ENCODE assay signal across 11 cellular contexts in the genomic region with DNA sequence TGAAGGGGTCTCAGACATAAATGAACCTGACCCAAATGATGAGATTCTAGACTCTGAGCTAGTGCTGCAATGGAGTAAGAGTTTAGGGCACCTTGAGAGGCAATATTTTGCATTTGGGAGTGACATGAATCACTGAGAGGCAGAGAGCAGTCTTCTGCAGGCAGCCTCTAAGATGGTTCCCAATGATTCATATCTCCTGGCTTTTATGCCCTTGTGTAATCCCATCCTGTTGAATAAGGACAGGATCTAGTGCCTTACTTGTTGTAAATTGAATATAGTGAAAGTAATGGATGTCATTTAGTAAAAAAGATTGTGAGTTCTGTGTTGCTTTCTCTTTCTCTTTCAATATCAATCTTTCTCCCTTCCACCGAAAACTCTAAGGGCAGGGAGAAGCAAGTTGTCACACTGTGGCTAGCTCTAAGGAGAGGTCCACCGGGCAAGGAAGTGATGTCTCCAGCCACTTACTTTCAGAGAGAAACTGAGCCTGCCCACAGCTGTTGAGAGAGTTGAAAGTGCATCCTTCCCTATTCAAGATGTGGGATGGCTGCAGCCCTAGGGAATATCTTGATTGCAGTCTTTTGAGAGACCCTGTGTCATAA.
DNase-seq lines count a peak whose midpoint lies in the region; ATAC-seq and TF ChIP-seq lines count a peak whose summit lies in the region.
"Had no signal": no experiment of that assay in that cellular context is flagged by ENCODE, and none has a peak within 500 bp of the region (broad histone marks: within the 10 kb centered on the region; RNA-seq: fewer than 3 reads in every experiment).

No MANE protein-coding gene starts in this region.

- POLR2A ChIA-PET in T-cell (lab: Charles Lee) = no interaction called here
- POLR2A ChIA-PET in A673 (lab: Charles Lee; ENCODE audit: low non-redundant PET) = no interaction called here

- H3K27ac Mint-ChIP-seq in T-cell = peak overlapping the region; percentile 41 to 72
- H3K27ac Mint-ChIP-seq in type B pancreatic cell = no peak overlapping the region

- TF ChIP-seq CTCF in fibroblast of pulmonary artery (IDR thresholded peaks at IDR 0.05; ENCODE audit: low read length, missing control alignments) = no peak
- no peak for TF ChIP-seq CTCF in A673 (conservative IDR thresholded peaks at IDR 0.05; ENCODE audit: low read depth, low read length)
- no peak for TF ChIP-seq CTCF in type B pancreatic cell (conservative IDR thresholded peaks at IDR 0.05)

- no peaks in the 10 kb centered on the region for H3K36me3 ChIP-seq in A673 (ENCODE audit: insufficient read depth, low read length, poor library complexity, severe bottlenecking)
- H3K36me3 ChIP-seq: colonic mucosa had no signal

- DNase-seq in activated T-cell treated with anti-CD3 and anti-CD28 coated beads, Interleukin-2, amount 50 U/mL, for 4 hours = no peak
- no peak for DNase-seq in activated T-cell treated with anti-CD3 and anti-CD28 coated beads for 4 hours
- no peak for DNase-seq in T-cell
- DNase-seq in fibroblast of pulmonary artery (ENCODE audit: low read depth) = peak; percentile 63
- DNase-seq in stimulated activated naive CD8-positive, alpha-beta T cell treated with anti-CD3 and anti-CD28 coated beads, Interleukin-15, Interleukin-2, amounts not matched to agents 100 U/mL and 50 U/mL, for 24 hours = no peak
- no peak for DNase-seq in A673 (ENCODE audit: low spot score)
- no peak for DNase-seq in type B pancreatic cell (ENCODE audit: extremely low spot score, unreplicated experiment)
- DNase-seq: activated CD8-positive, alpha-beta memory T cell treated with anti-CD3 and anti-CD28 coated beads for 24 hours; colonic mucosa; retina had no signal

- H3K36me3 Mint-ChIP-seq in activated T-cell treated with anti-CD3 and anti-CD28 coated beads, Interleukin-2, amount 50 U/mL, for 4 hours (ENCODE audit: insufficient read depth) = no peaks in the 10 kb centered on the region
- peaks cover 7% of the 10 kb centered on the region for H3K36me3 Mint-ChIP-seq in T-cell
- no peaks in the 10 kb centered on the region for H3K36me3 Mint-ChIP-seq in type B pancreatic cell

- no peak overlapping the region for H3K27ac ChIP-seq in A673 (ENCODE audit: low read depth, low read length, poor library complexity, severe bottlenecking)
- H3K27ac ChIP-seq: colonic mucosa had no signal

- H3K9me3 Mint-ChIP-seq in activated T-cell treated with anti-CD3 and anti-CD28 coated beads, Interleukin-2, amount 50 U/mL, for 4 hours = peaks cover 28% of the 10 kb centered on the region
- H3K9me3 Mint-ChIP-seq in T-cell = peaks cover 13 to 40% (median 20%) of the 10 kb centered on the region in 3 donors
- peaks cover 16% of the 10 kb centered on the region for H3K9me3 Mint-ChIP-seq in type B pancreatic cell

- H3K9me3 ChIP-seq in A673 (ENCODE audit: low read depth, low read length, poor library complexity, severe bottlenecking) = peaks cover 20% of the 10 kb centered on the region
- H3K9me3 ChIP-seq: colonic mucosa had no signal

- H3K4me3 Mint-ChIP-seq in activated T-cell treated with anti-CD3 and anti-CD28 coated beads, Interleukin-2, amount 50 U/mL, for 4 hours = peak overlapping the region; percentile 20
- H3K4me3 Mint-ChIP-seq in T-cell (peak overlapping the region; percentile 19 to 32 (median 30)), type B pancreatic cell (no peak overlapping the region)

- H3K4me1 Mint-ChIP-seq in activated T-cell treated with anti-CD3 and anti-CD28 coated beads, Interleukin-2, amount 50 U/mL, for 4 hours (ENCODE audit: low read depth) = peaks cover 19% of the 10 kb centered on the region
- H3K4me1 Mint-ChIP-seq in T-cell (peaks cover 10 to 24% (median 21%) of the 10 kb centered on the region in 3 donors), type B pancreatic cell (ENCODE audit: unreplicated experiment) (no peaks in the 10 kb centered on the region)

- no peaks in the 10 kb centered on the region for H3K27me3 ChIP-seq in A673 (replicated peaks; ENCODE audit: insufficient read depth, low read depth, low read length, poor library complexity)
- H3K27me3 ChIP-seq: colonic mucosa had no signal

- ATAC-seq in activated T-cell treated with anti-CD3 and anti-CD28 coated beads, Interleukin-2, amount 50 U/mL, for 4 hours = peak; percentile 54 to 64
- ATAC-seq in T-cell (replicated peaks in 1 of 4) = no peak
- peak; percentile 44 for ATAC-seq in stimulated activated naive CD8-positive, alpha-beta T cell treated with anti-CD3 and anti-CD28 coated beads, Interleukin-15, Interleukin-2, amounts not matched to agents 100 U/mL and 50 U/mL, for 24 hours
- no peak for ATAC-seq in HG02938 (IDR thresholded peaks at IDR 0.05; ENCODE audit: unreplicated experiment)

- CTCF ChIA-PET in T-cell (lab: Charles Lee) = no interaction called here
- CTCF ChIA-PET in A673 (lab: Charles Lee) = no interaction called here

- H3K27me3 Mint-ChIP-seq in activated T-cell treated with anti-CD3 and anti-CD28 coated beads, Interleukin-2, amount 50 U/mL, for 4 hours (ENCODE audit: low read depth) = no peaks in the 10 kb centered on the region
- H3K27me3 Mint-ChIP-seq in T-cell = no peaks in the 10 kb centered on the region
- H3K27me3 Mint-ChIP-seq in type B pancreatic cell = no peaks in the 10 kb centered on the region

- H3K4me3 ChIP-seq in fibroblast of pulmonary artery (replicated peaks; ENCODE audit: low read depth, low read length) = no peak overlapping the region
- no peak overlapping the region for H3K4me3 ChIP-seq in A673 (ENCODE audit: low read depth, low read length, poor library complexity, severe bottlenecking)
- H3K4me3 ChIP-seq: colonic mucosa had no signal

- intact Hi-C loops in A673 (cut with micrococcal nuclease; ENCODE audit: unreplicated experiment) = no loop called here

- no peaks in the 10 kb centered on the region for H3K4me1 ChIP-seq in A673 (ENCODE audit: insufficient read depth, low read length, poor library complexity, severe bottlenecking)
- H3K4me1 ChIP-seq: colonic mucosa had no signal

- BruUV-seq in A673 (replicated peaks; lab: Mats Ljungman, UMichigan) = no TSS peak

Comparison
In these comparisons a context has a peak if more than half of its experiments do, and no peak if none do; other contexts are left out.
1. ATAC-seq: peak in activated T-cell treated with anti-CD3 and anti-CD28 coated beads, Interleukin-2, amount 50 U/mL, for 4 hours (2 of 2) and stimulated activated naive CD8-positive, alpha-beta T cell treated with anti-CD3 and anti-CD28 coated beads, Interleukin-15, Interleukin-2, amounts not matched to agents 100 U/mL and 50 U/mL, for 24 hours (single experiment); none in T-cell (0 of 4) and HG02938 (single experiment).